In the genomic region with DNA sequence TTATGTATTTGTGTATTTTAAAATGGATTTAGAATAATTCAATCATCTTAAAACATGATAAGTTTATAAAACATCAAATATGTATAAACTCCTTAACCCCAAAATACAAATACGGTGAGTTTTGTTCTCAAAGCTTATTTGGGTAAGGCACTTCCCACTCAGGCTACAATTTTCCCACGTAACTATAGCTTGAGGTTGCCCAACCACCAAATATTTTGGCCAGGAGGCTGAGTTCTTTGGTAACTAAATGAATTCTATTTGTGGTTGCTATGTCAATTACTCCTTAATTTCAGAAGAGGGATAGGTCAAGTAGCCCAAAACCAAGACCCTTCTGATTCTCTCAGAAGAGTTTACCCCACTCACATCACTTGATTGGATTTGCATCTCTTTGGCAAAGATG, we compare ENCODE assay signal across 1 cellular context.
TF ChIP-seq lines count a peak whose summit lies in the region.

No MANE protein-coding gene starts in this region.

TF ChIP-seq in GM23338, 12 proteins besides CTCF, POLR2A, EP300 and RAD21 (continued from another document):
- TF ChIP-seq, protein P1, sequence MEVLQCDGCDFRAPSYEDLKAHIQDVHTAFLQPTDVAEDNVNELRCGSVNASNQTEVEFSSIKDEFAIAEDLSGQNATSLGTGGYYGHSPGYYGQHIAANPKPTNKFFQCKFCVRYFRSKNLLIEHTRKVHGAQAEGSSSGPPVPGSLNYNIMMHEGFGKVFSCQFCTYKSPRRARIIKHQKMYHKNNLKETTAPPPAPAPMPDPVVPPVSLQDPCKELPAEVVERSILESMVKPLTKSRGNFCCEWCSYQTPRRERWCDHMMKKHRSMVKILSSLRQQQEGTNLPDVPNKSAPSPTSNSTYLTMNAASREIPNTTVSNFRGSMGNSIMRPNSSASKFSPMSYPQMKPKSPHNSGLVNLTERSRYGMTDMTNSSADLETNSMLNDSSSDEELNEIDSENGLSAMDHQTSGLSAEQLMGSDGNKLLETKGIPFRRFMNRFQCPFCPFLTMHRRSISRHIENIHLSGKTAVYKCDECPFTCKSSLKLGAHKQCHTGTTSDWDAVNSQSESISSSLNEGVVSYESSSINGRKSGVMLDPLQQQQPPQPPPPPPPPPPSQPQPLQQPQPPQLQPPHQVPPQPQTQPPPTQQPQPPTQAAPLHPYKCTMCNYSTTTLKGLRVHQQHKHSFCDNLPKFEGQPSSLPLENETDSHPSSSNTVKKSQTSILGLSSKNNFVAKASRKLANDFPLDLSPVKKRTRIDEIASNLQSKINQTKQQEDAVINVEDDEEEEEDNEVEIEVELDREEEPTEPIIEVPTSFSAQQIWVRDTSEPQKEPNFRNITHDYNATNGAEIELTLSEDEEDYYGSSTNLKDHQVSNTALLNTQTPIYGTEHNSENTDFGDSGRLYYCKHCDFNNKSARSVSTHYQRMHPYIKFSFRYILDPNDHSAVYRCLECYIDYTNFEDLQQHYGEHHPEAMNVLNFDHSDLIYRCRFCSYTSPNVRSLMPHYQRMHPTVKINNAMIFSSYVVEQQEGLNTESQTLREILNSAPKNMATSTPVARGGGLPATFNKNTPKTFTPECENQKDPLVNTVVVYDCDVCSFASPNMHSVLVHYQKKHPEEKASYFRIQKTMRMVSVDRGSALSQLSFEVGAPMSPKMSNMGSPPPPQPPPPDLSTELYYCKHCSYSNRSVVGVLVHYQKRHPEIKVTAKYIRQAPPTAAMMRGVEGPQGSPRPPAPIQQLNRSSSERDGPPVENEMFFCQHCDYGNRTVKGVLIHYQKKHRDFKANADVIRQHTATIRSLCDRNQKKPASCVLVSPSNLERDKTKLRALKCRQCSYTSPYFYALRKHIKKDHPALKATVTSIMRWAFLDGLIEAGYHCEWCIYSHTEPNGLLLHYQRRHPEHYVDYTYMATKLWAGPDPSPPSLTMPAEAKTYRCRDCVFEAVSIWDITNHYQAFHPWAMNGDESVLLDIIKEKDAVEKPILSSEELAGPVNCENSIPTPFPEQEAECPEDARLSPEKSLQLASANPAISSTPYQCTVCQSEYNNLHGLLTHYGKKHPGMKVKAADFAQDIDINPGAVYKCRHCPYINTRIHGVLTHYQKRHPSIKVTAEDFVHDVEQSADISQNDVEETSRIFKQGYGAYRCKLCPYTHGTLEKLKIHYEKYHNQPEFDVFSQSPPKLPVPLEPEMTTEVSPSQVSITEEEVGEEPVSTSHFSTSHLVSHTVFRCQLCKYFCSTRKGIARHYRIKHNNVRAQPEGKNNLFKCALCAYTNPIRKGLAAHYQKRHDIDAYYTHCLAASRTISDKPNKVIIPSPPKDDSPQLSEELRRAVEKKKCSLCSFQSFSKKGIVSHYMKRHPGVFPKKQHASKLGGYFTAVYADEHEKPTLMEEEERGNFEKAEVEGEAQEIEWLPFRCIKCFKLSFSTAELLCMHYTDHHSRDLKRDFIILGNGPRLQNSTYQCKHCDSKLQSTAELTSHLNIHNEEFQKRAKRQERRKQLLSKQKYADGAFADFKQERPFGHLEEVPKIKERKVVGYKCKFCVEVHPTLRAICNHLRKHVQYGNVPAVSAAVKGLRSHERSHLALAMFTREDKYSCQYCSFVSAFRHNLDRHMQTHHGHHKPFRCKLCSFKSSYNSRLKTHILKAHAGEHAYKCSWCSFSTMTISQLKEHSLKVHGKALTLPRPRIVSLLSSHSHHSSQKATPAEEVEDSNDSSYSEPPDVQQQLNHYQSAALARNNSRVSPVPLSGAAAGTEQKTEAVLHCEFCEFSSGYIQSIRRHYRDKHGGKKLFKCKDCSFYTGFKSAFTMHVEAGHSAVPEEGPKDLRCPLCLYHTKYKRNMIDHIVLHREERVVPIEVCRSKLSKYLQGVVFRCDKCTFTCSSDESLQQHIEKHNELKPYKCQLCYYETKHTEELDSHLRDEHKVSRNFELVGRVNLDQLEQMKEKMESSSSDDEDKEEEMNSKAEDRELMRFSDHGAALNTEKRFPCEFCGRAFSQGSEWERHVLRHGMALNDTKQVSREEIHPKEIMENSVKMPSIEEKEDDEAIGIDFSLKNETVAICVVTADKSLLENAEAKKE (CRISPR knock-in tag; IDR thresholded peaks at IDR 0.05) = no peak
- TF ChIP-seq, protein P2, sequence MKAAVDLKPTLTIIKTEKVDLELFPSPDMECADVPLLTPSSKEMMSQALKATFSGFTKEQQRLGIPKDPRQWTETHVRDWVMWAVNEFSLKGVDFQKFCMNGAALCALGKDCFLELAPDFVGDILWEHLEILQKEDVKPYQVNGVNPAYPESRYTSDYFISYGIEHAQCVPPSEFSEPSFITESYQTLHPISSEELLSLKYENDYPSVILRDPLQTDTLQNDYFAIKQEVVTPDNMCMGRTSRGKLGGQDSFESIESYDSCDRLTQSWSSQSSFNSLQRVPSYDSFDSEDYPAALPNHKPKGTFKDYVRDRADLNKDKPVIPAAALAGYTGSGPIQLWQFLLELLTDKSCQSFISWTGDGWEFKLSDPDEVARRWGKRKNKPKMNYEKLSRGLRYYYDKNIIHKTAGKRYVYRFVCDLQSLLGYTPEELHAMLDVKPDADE (IDR thresholded peaks at IDR 0.05) = no peak
- TF ChIP-seq JUNB (IDR thresholded peaks at IDR 0.05; ENCODE audit: unreplicated experiment) (no peak), ZNF114 (CRISPR knock-in tag; IDR thresholded peaks at IDR 0.05) (no peak), NANOG (IDR thresholded peaks at IDR 0.05; ENCODE audit: borderline replicate concordance) (no peak), STAT1 (IDR thresholded peaks at IDR 0.05; ENCODE audit: unreplicated experiment) (no peak)
TF ChIP-seq in GM23338: peak in this region for 0.
